Comparison of ENCODE assay signal across 9 cellular contexts in the genomic region with DNA sequence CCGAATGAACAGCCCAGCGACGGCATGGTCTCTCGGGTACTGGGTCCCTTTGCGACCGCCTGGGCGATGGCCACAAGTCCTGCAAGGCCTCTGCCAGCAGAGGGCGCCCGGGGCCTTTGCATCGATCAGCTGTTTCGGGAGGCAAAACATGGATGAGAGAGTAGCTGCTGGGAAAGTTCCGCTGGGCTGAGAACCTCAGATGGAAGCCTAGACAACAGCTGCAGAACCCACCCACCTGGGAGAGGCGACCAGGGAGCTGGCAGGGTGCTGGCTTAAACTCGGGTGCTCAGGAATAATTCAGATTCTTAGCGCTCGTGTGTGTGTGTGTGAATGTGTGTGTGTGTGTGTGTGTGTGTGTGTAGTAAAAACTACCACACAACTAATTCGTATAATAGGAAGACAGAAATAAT. TPM values are rescaled to one million over a fixed set of nuclear protein-coding genes. Genes with fewer than 3 reads are reported as not detected.
A peak's percentile ranks its signal among the peaks of the same experiment; 100 is the strongest.
DNase-seq lines count a peak whose midpoint lies in the region; ATAC-seq, FAIRE-seq and TF ChIP-seq lines count a peak whose summit lies in the region.
"Had no signal": no experiment of that assay in that cellular context is flagged by ENCODE, and none has a peak within 500 bp of the region (broad histone marks: within the 10 kb centered on the region; RNA-seq: fewer than 3 reads in every experiment).

No MANE protein-coding gene starts in this region.

- no peaks in the 10 kb centered on the region for H3K4me1 Mint-ChIP-seq in T-helper 2 cell treated with Interferon-gamma antibody and Interleukin-4, amounts not matched to agents 5 μg/mL and 100 μg/mL, for 36 hours (ENCODE audit: low read depth)

- no peaks in the 10 kb centered on the region for H3K36me3 Mint-ChIP-seq in T-helper 2 cell treated with Interferon-gamma antibody and Interleukin-4, amounts not matched to agents 5 μg/mL and 100 μg/mL, for 36 hours (ENCODE audit: low read depth)

- intact Hi-C loops in GM12878 (cut with micrococcal nuclease; ENCODE audit: unreplicated experiment): loop anchor here (1.0 to 10.0 kb wide), 5 partner anchors 123 to 819 kb away; no protein-coding TSS in a partner anchor

- H3K9me3 Mint-ChIP-seq in T-helper 2 cell treated with Interferon-gamma antibody and Interleukin-4, amounts not matched to agents 5 μg/mL and 100 μg/mL, for 36 hours: no peaks in the 10 kb centered on the region

- H3K27ac ChIP-seq in GM12878 (ENCODE audit: control insufficient read depth, insufficient read depth) (no peak overlapping the region), smooth muscle cell (ENCODE audit: low read depth) (no peak overlapping the region)

- TF ChIP-seq POLR2A in GM12878 (IDR thresholded peaks at IDR 0.05; ENCODE audit: low read depth, low read length): no peak

- ATAC-seq in HG02588 (IDR thresholded peaks at IDR 0.05; ENCODE audit: unreplicated experiment) (peak; percentile 69), GM12878 (peak; percentile 91), GM19328 (IDR thresholded peaks at IDR 0.05; ENCODE audit: unreplicated experiment) (no peak)

- H3K36me3 ChIP-seq in GM12878 (ENCODE audit: control insufficient read depth in 2 of 2, insufficient read depth in 2 of 2, low read length in 1 of 2) (no peaks in the 10 kb centered on the region), smooth muscle cell (ENCODE audit: low read depth) (no peaks in the 10 kb centered on the region)

- SMC1A ChIA-PET in GM12878 (lab: Charles Lee; ENCODE audit: uncharacterized antibody, unreplicated experiment): interaction anchor here (0.7 to 5.4 kb wide), 10 partner anchors 16 to 1143 kb away, joined by 3 to 78 read pairs (median 3); no protein-coding TSS in a partner anchor

- CTCF ChIA-PET in GM12878 (lab: Yijun Ruan, JAX): interaction anchor here (0.5 to 8.2 kb wide), 35 partner anchors 8 to 819 kb away, joined by 3 to 173 read pairs (median 4); no protein-coding TSS in a partner anchor

- H3K4me1 ChIP-seq in GM12878 (ENCODE audit: control insufficient read depth, insufficient read depth, low read length): peaks cover 10% of the 10 kb centered on the region
- no peaks in the 10 kb centered on the region for H3K4me1 ChIP-seq in smooth muscle cell (ENCODE audit: low read depth)

- POLR2A ChIA-PET in GM12878 (lab: Charles Lee): no interaction called here

- RAD21 ChIA-PET in GM12878 (lab: Charles Lee; ENCODE audit: unreplicated experiment): interaction anchor here (0.5 to 5.9 kb wide), 9 partner anchors 26 to 799 kb away, joined by 3 to 60 read pairs (median 3); no protein-coding TSS in a partner anchor

- no TSS peak for BruUV-seq in GM12878 (replicated peaks; lab: Mats Ljungman, UMichigan)

- H3K9ac ChIP-seq in GM12878 (ENCODE audit: control insufficient read depth, insufficient read depth, low read length) (no peak overlapping the region), smooth muscle cell (ENCODE audit: low read depth) (no peak overlapping the region)

- WGBS in GM12878 (ENCODE audit: insufficient coverage, insufficient replicate concordance, low lambda C conversion rate, missing lambda C conversion rate): 15% methylated on average over 17 of the region's 17 CpGs
- WGBS in smooth muscle cell (ENCODE audit: low lambda C conversion rate): 17% methylated on average over 17 of the region's 17 CpGs

- no peak overlapping the region for H3K27ac Mint-ChIP-seq in T-helper 2 cell treated with Interferon-gamma antibody and Interleukin-4, amounts not matched to agents 5 μg/mL and 100 μg/mL, for 36 hours

- H3K79me2 ChIP-seq in GM12878 (ENCODE audit: control insufficient read depth, insufficient read depth, low read length) (no peaks in the 10 kb centered on the region), smooth muscle cell (ENCODE audit: low read depth) (no peaks in the 10 kb centered on the region)

- peak; percentile 98 for TF ChIP-seq RAD21 in GM12878 (IDR thresholded peaks at IDR 0.05; ENCODE audit: insufficient read depth, low read depth, low read length)

- no peaks in the 10 kb centered on the region for H3F3A ChIP-seq in smooth muscle cell (ENCODE audit: low read depth)

- no peak overlapping the region for H3K4me3 Mint-ChIP-seq in T-helper 2 cell treated with Interferon-gamma antibody and Interleukin-4, amounts not matched to agents 5 μg/mL and 100 μg/mL, for 36 hours

- in situ Hi-C loops in GM12878 (cut with MboI): loop anchor here (5.0 to 25.0 kb wide), 2 partner anchors 120 to 675 kb away; partner anchors contain the start of gene ASTN2

- H3K4me2 ChIP-seq in GM12878 (ENCODE audit: control insufficient read depth, insufficient read depth) (no peak overlapping the region), smooth muscle cell (peak overlapping the region; percentile 79)

- FAIRE-seq in GM12878 (lab: Jason Lieb, UNC): peak; percentile 92
- FAIRE-seq: endometrium had no signal

- H3K4me3 ChIP-seq in GM12878 (no peak overlapping the region), smooth muscle cell (peak overlapping the region; percentile 9)

- TF ChIP-seq EP300 in GM12878 (IDR thresholded peaks at IDR 0.05; ENCODE audit: borderline replicate concordance in 1 of 2, control insufficient read depth in 1 of 2, low read depth in 2 of 2, low read length in 2 of 2): no peak

- H3K9me3 ChIP-seq in GM12878 (replicated peaks; ENCODE audit: control insufficient read depth, insufficient read depth, low read length) (no peaks in the 10 kb centered on the region; the same call in 2 of the 3 replicates), smooth muscle cell (replicated peaks; ENCODE audit: low read depth) (no peaks in the 10 kb centered on the region)

- TF ChIP-seq CTCF in GM12878 (IDR thresholded peaks at IDR 0.05 in 2 of 3, conservative IDR thresholded peaks at IDR 0.05 in 1 of 3; ENCODE audit: control insufficient read depth in 2 of 3, extremely low read depth in 1 of 3, insufficient read depth in 1 of 3, low read depth in 3 of 3, low read length in 3 of 3) (peak; percentile 94 to 98 (median 96)), smooth muscle cell (IDR thresholded peaks at IDR 0.05; ENCODE audit: borderline replicate concordance, insufficient read depth, poor library complexity, severe bottlenecking) (peak; percentile 94)

- DNase-seq in GM04503 (ENCODE audit: low read depth) (peak; percentile 12), NCI-H1694 treated with DMSO at 0.1 percent for 48 hours (lab: John Stamatoyannopoulos, UW) (peak; percentile 61), GM12878 (ENCODE audit: low read depth, low spot score) (peak; percentile 1), iPS DF 4.7 (ENCODE audit: extremely low read depth, low spot score) (peak; percentile 58), smooth muscle cell (lab: John Stamatoyannopoulos, UW; ENCODE audit: unreplicated experiment) (peak; percentile 56)
- peak; percentile 43 for DNase-seq in T-helper 2 cell treated with Interferon-gamma antibody and Interleukin-4, amounts not matched to agents 5 μg/mL and 100 μg/mL, for 36 hours (ENCODE audit: low spot score)

- H4K20me1 ChIP-seq in GM12878 (ENCODE audit: control insufficient read depth, insufficient read depth) (no peaks in the 10 kb centered on the region), smooth muscle cell (ENCODE audit: low read depth) (no peaks in the 10 kb centered on the region)

- H2AFZ ChIP-seq in GM12878 (ENCODE audit: control insufficient read depth, low read depth, low read length) (no peak overlapping the region), smooth muscle cell (ENCODE audit: low read depth) (peak overlapping the region; percentile 53)

- no peaks in the 10 kb centered on the region for H3K27me3 Mint-ChIP-seq in T-helper 2 cell treated with Interferon-gamma antibody and Interleukin-4, amounts not matched to agents 5 μg/mL and 100 μg/mL, for 36 hours (ENCODE audit: low read depth)

- H3K27me3 ChIP-seq in GM12878 (replicated peaks in 1 of 2; ENCODE audit: control insufficient read depth in 2 of 2, insufficient read depth in 2 of 2, low read length in 1 of 2) (no peaks in the 10 kb centered on the region), smooth muscle cell (ENCODE audit: low read depth) (peaks cover 9% of the 10 kb centered on the region)

TF ChIP-seq in GM12878, 131 proteins besides CTCF, POLR2A, EP300 and RAD21 (continues in another document):
- TF ChIP-seq SMAD1 (IDR thresholded peaks at IDR 0.05; ENCODE audit: low read depth, partially characterized antibody) (no peak), MLLT1 (IDR thresholded peaks at IDR 0.05) (no peak), RUNX3 (IDR thresholded peaks at IDR 0.05; ENCODE audit: low read length) (peak; percentile 26; the same call in 1 of the 2 replicates)

RNA-seq across cellular contexts. Expression of gene TRIM32, which starts 50.0 kb away (rescaled TPM):
- total RNA-seq in GM12878 (2013; cell fraction: nucleolus; rRNA removed): 39.5 and 42.8 TPM in 2 replicates
- total RNA-seq in GM12878 (2014; rRNA removed): 12.1 and 13.6 TPM in 2 replicates
- total RNA-seq in GM12878 (2014; rRNA removed; fragmentation: Illumina TruSeq; extraction: Trizol): 9.5 and 10.0 TPM in 2 replicates
- 21.4 and 23.8 TPM in 2 replicates for total RNA-seq in GM12878 (2021)
- 8.7 TPM for polyA plus RNA-seq in GM12878 (2011; ENCODE audit: low read depth)
- polyA plus RNA-seq in GM12878 (2011; rRNA removed): 17.7 and 21.3 TPM in 2 replicates
- polyA plus RNA-seq in GM12878 (2011; cell fraction: cytosol; rRNA removed): 15.8 and 19.9 TPM in 2 replicates
- 25.5 and 25.9 TPM in 2 replicates for polyA plus RNA-seq in GM12878 (2011; cell fraction: nucleus; rRNA removed)
- polyA plus RNA-seq in GM12878 (2012): 7.5 and 10.1 TPM in 2 replicates
- polyA plus RNA-seq in GM12878 (2014; fragmentation: Illumina TruSeq; extraction: Trizol): 12.3 and 12.6 TPM in 2 replicates
- 10 to 100 TPM in 1 of 2 experiments, 1 to 10 TPM in 1; 7.1 to 11.4 TPM for polyA plus RNA-seq in GM12878 (2014; fragmentation: Nextera tagmentation; extraction: Ambion mirVana)
- polyA plus RNA-seq in GM12878 (2014; rRNA removed): 10.1 and 10.9 TPM in 2 replicates
- 10 to 100 TPM; 18.6 to 23.3 TPM for polyA plus RNA-seq in GM12878 (2016; fragmentation: Nextera tagmentation; extraction: Ambion mirVana)
- 45.8 and 47.4 TPM in 2 replicates for polyA minus RNA-seq in GM12878 (2011; rRNA and poly(A)+ RNA removed)
- 10.7 and 12.6 TPM in 2 replicates for polyA minus RNA-seq in GM12878 (2011; cell fraction: cytosol; rRNA and poly(A)+ RNA removed)
- polyA minus RNA-seq in GM12878 (2011; cell fraction: nucleus; rRNA and poly(A)+ RNA removed): 27.4 and 38.9 TPM in 2 replicates
- total RNA-seq in smooth muscle cell: 22.7 and 27.3 TPM in 2 replicates
- polyA plus RNA-seq in smooth muscle cell: 18.2 and 21.5 TPM in 2 replicates

Comparison
In these comparisons a context has a peak if more than half of its experiments do, and no peak if none do; other contexts are left out.
1. DNase-seq: peak in every context shown above with its lines; median percentile 61 in NCI-H1694 treated with DMSO at 0.1 percent for 48 hours; 58 in iPS DF 4.7; 56 in smooth muscle cell; 43 in T-helper 2 cell treated with Interferon-gamma antibody and Interleukin-4, amounts not matched to agents 5 μg/mL and 100 μg/mL, for 36 hours; 12 in GM04503; 1 in GM12878.